Comparison of ENCODE assay signal across 1 cellular context in genomic region chr4:40056722-40057539, GRCh38.
TF ChIP-seq lines count a peak whose summit lies in the region.

Gene N4BP2, plus strand, starts transcription at chr4:40056850. Its CDS starts 40,491 bp downstream, at chr4:40097341.

TF ChIP-seq in HepG2, 621 proteins besides CTCF, POLR2A, EP300 and RAD21 (continued from another document and continues in another):
- TF ChIP-seq SMC3 (IDR thresholded peaks at IDR 0.05; ENCODE audit: low read length) (no peak; the same call in 1 of the 2 replicates), CBX2 (IDR thresholded peaks at IDR 0.05; ENCODE audit: low read depth, low read length) (no peak), CBX2 (CRISPR knock-in tag; IDR thresholded peaks at IDR 0.05; ENCODE audit: low read depth) (no peak), ZNF10 (CRISPR knock-in tag; IDR thresholded peaks at IDR 0.05; ENCODE audit: borderline replicate concordance, low read depth) (0 out of 2 replicates have a peak, but pooled peaks have one; percentile 27), KLF15 (CRISPR knock-in tag; IDR thresholded peaks at IDR 0.05; ENCODE audit: borderline replicate concordance) (no peak; the same call in 1 of the 2 replicates), TEAD2 (CRISPR knock-in tag; IDR thresholded peaks at IDR 0.05) (peak; percentile 80; the same call in 1 of the 2 replicates), NR2F2 (IDR thresholded peaks at IDR 0.05; ENCODE audit: borderline replicate concordance, low read depth) (peak; percentile 57; the same call in 1 of the 2 replicates), GATAD2A (CRISPR knock-in tag; IDR thresholded peaks at IDR 0.05) (no peak), HNF4A (CRISPR knock-in tag; IDR thresholded peaks at IDR 0.05) (peak; percentile 43; the same call in 1 of the 2 replicates), SIN3A (IDR thresholded peaks at IDR 0.05; ENCODE audit: borderline replicate concordance, low read depth, low read length) (peak; percentile 41; the same call in 1 of the 2 replicates), GLMP (CRISPR knock-in tag; IDR thresholded peaks at IDR 0.05; ENCODE audit: borderline replicate concordance) (no peak), FOXP4 (CRISPR knock-in tag; IDR thresholded peaks at IDR 0.05) (no peak; the same call in 1 of the 2 replicates), SRSF4 (IDR thresholded peaks at IDR 0.05; ENCODE audit: low read depth, low read length, poor library complexity, severe bottlenecking) (no peak), ZBTB7B (CRISPR knock-in tag; IDR thresholded peaks at IDR 0.05) (no peak), TFAP4 (IDR thresholded peaks at IDR 0.05; ENCODE audit: borderline replicate concordance, low read depth) (no peak; the same call in 1 of the 2 replicates), RERE (CRISPR knock-in tag; IDR thresholded peaks at IDR 0.05; ENCODE audit: low read depth) (no peak), JDP2 (CRISPR knock-in tag; IDR thresholded peaks at IDR 0.05; ENCODE audit: borderline replicate concordance) (peak; percentile 46; the same call in 1 of the 2 replicates), ZBTB20 (CRISPR knock-in tag; IDR thresholded peaks at IDR 0.05; ENCODE audit: borderline replicate concordance, low read depth) (no peak), KAT7 (CRISPR knock-in tag; IDR thresholded peaks at IDR 0.05; ENCODE audit: borderline replicate concordance) (peak; percentile 92; the same call in 1 of the 2 replicates), ZNF652 (CRISPR knock-in tag; IDR thresholded peaks at IDR 0.05; ENCODE audit: borderline replicate concordance, low read depth) (no peak), TCF12 (IDR thresholded peaks at IDR 0.05) (no peak), TCF12 (CRISPR knock-in tag; IDR thresholded peaks at IDR 0.05) (no peak), NAIF1 (CRISPR knock-in tag; IDR thresholded peaks at IDR 0.05; ENCODE audit: borderline replicate concordance) (0 out of 2 replicates have a peak, but pooled peaks have one; percentile 55), ZNF546 (CRISPR knock-in tag; conservative IDR thresholded peaks at IDR 0.05) (peak; percentile 34; the same call in 1 of the 2 replicates), ZNF362 (CRISPR knock-in tag; IDR thresholded peaks at IDR 0.05; ENCODE audit: borderline replicate concordance) (no peak; the same call in 1 of the 2 replicates)
- TF ChIP-seq, protein P1, sequence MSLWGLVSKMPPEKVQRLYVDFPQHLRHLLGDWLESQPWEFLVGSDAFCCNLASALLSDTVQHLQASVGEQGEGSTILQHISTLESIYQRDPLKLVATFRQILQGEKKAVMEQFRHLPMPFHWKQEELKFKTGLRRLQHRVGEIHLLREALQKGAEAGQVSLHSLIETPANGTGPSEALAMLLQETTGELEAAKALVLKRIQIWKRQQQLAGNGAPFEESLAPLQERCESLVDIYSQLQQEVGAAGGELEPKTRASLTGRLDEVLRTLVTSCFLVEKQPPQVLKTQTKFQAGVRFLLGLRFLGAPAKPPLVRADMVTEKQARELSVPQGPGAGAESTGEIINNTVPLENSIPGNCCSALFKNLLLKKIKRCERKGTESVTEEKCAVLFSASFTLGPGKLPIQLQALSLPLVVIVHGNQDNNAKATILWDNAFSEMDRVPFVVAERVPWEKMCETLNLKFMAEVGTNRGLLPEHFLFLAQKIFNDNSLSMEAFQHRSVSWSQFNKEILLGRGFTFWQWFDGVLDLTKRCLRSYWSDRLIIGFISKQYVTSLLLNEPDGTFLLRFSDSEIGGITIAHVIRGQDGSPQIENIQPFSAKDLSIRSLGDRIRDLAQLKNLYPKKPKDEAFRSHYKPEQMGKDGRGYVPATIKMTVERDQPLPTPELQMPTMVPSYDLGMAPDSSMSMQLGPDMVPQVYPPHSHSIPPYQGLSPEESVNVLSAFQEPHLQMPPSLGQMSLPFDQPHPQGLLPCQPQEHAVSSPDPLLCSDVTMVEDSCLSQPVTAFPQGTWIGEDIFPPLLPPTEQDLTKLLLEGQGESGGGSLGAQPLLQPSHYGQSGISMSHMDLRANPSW (CRISPR knock-in tag; IDR thresholded peaks at IDR 0.05; ENCODE audit: borderline replicate concordance) = 0 out of 2 replicates have a peak, but pooled peaks have one; percentile 21
- TF ChIP-seq, protein P2, sequence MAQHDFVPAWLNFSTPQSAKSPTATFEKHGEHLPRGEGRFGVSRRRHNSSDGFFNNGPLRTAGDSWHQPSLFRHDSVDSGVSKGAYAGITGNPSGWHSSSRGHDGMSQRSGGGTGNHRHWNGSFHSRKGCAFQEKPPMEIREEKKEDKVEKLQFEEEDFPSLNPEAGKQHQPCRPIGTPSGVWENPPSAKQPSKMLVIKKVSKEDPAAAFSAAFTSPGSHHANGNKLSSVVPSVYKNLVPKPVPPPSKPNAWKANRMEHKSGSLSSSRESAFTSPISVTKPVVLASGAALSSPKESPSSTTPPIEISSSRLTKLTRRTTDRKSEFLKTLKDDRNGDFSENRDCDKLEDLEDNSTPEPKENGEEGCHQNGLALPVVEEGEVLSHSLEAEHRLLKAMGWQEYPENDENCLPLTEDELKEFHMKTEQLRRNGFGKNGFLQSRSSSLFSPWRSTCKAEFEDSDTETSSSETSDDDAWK (CRISPR knock-in tag; IDR thresholded peaks at IDR 0.05) = no peak
- TF ChIP-seq, protein P3, sequence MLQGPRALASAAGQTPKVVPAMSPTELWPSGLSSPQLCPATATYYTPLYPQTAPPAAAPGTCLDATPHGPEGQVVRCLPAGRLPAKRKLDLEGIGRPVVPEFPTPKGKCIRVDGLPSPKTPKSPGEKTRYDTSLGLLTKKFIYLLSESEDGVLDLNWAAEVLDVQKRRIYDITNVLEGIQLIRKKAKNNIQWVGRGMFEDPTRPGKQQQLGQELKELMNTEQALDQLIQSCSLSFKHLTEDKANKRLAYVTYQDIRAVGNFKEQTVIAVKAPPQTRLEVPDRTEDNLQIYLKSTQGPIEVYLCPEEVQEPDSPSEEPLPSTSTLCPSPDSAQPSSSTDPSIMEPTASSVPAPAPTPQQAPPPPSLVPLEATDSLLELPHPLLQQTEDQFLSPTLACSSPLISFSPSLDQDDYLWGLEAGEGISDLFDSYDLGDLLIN (CRISPR knock-in tag; IDR thresholded peaks at IDR 0.05; ENCODE audit: borderline replicate concordance) = peak; percentile 80; the same call in 1 of the 2 replicates
- TF ChIP-seq, protein P4, sequence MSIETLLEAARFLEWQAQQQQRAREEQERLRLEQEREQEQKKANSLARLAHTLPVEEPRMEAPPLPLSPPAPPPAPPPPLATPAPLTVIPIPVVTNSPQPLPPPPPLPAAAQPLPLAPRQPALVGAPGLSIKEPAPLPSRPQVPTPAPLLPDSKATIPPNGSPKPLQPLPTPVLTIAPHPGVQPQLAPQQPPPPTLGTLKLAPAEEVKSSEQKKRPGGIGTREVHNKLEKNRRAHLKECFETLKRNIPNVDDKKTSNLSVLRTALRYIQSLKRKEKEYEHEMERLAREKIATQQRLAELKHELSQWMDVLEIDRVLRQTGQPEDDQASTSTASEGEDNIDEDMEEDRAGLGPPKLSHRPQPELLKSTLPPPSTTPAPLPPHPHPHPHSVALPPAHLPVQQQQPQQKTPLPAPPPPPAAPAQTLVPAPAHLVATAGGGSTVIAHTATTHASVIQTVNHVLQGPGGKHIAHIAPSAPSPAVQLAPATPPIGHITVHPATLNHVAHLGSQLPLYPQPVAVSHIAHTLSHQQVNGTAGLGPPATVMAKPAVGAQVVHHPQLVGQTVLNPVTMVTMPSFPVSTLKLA (IDR thresholded peaks at IDR 0.05) = no peak
- TF ChIP-seq, protein P5, sequence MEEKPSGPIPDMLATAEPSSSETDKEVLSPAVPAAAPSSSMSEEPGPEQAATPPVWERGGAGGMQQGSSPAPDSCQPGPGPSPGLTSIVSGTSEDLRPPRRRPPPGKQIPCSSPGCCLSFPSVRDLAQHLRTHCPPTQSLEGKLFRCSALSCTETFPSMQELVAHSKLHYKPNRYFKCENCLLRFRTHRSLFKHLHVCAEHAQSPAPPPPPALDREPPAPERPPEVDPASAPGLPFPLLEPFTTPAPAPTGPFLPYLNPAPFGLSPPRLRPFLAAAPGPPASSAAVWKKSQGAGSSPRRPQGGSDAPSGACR (CRISPR knock-in tag; IDR thresholded peaks at IDR 0.05) = peak; percentile 6; the same call in 1 of the 2 replicates
- TF ChIP-seq, protein P6, sequence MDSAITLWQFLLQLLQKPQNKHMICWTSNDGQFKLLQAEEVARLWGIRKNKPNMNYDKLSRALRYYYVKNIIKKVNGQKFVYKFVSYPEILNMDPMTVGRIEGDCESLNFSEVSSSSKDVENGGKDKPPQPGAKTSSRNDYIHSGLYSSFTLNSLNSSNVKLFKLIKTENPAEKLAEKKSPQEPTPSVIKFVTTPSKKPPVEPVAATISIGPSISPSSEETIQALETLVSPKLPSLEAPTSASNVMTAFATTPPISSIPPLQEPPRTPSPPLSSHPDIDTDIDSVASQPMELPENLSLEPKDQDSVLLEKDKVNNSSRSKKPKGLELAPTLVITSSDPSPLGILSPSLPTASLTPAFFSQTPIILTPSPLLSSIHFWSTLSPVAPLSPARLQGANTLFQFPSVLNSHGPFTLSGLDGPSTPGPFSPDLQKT (CRISPR knock-in tag; IDR thresholded peaks at IDR 0.05; ENCODE audit: borderline replicate concordance) = no peak
- TF ChIP-seq, protein P7, sequence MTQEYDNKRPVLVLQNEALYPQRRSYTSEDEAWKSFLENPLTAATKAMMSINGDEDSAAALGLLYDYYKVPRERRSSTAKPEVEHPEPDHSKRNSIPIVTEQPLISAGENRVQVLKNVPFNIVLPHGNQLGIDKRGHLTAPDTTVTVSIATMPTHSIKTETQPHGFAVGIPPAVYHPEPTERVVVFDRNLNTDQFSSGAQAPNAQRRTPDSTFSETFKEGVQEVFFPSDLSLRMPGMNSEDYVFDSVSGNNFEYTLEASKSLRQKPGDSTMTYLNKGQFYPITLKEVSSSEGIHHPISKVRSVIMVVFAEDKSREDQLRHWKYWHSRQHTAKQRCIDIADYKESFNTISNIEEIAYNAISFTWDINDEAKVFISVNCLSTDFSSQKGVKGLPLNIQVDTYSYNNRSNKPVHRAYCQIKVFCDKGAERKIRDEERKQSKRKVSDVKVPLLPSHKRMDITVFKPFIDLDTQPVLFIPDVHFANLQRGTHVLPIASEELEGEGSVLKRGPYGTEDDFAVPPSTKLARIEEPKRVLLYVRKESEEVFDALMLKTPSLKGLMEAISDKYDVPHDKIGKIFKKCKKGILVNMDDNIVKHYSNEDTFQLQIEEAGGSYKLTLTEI (CRISPR knock-in tag; conservative IDR thresholded peaks at IDR 0.05) = no peak
